ENCODE assay signal across 13 cellular contexts in the genomic region with DNA sequence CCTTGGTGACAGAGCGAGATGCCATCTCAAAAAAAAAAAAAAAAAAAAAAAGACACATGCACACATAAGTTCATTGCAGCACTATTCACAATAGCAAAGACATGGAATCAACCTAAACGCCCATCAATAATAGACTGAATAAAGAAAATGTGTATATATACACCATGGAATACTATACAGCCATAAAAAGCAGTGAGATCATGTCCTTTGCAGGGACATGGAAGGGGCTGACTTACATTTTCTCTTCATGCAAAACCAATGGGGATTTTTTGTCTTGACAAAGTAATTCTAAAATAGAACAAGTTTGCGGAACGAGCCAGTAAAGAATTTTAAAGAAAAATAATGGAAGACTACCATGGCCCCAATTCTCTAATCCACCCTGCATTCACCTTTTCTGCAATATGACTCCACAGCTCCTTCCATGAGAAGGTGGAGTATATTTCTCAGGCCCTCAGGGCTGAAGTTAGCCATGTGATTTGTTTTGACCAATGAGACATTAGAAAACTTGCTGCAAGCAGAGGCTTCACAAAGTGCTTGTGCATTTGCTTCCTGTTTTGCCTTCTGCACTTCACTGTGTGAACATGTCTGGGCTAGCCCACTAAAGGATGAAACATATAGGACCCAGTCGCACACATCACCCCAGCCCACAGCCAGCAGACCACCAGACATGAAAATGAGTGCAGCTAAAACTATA.
A peak's percentile ranks its signal among the peaks of the same experiment; 100 is the strongest.
DNase-seq lines count a peak whose midpoint lies in the region; ATAC-seq and TF ChIP-seq lines count a peak whose summit lies in the region.
"Had no signal": no experiment of that assay in that cellular context is flagged by ENCODE, and none has a peak within 500 bp of the region (broad histone marks: within the 10 kb centered on the region; RNA-seq: fewer than 3 reads in every experiment).

No MANE protein-coding gene starts in this region.

- H3K27me3 ChIP-seq in HAP-1 (ENCODE audit: low read depth) (no peaks in the 10 kb centered on the region), fibroblast of lung (ENCODE audit: control insufficient read depth, insufficient read depth, low read length) (no peaks in the 10 kb centered on the region)
- H3K27me3 ChIP-seq: tibial artery had no signal

- no peaks in the 10 kb centered on the region for H3K79me2 ChIP-seq in fibroblast of lung (ENCODE audit: control insufficient read depth, insufficient read depth, low read length)

- H3K9me3 ChIP-seq in HAP-1: no peaks in the 10 kb centered on the region
- no peaks in the 10 kb centered on the region for H3K9me3 ChIP-seq in fibroblast of lung (ENCODE audit: control insufficient read depth, insufficient read depth, low read depth, low read length)
- H3K9me3 ChIP-seq: Caco-2, tibial artery had no signal

- H3K4me3 ChIP-seq in HAP-1: no peak overlapping the region
- H3K4me3 ChIP-seq in fibroblast of lung (replicated peaks in 1 of 4; ENCODE audit: control extremely low read depth in 1 of 4, insufficient read depth in 1 of 4, low read depth in 3 of 4, low read length in 4 of 4): no peak overlapping the region
- H3K4me3 ChIP-seq: tibial artery had no signal

- H3K36me3 ChIP-seq in HAP-1 (replicated peaks) (no peaks in the 10 kb centered on the region), fibroblast of lung (ENCODE audit: control insufficient read depth, insufficient read depth, low read length) (no peaks in the 10 kb centered on the region)
- H3K36me3 ChIP-seq: tibial artery had no signal

- H3K4me2 ChIP-seq in fibroblast of lung (ENCODE audit: extremely low read depth, insufficient read depth, low read length): no peak overlapping the region

- H4K20me1 ChIP-seq in fibroblast of lung (ENCODE audit: control insufficient read depth, extremely low read depth, insufficient read depth, low read length): no peaks in the 10 kb centered on the region

- no peak overlapping the region for H3K27ac ChIP-seq in fibroblast of lung (ENCODE audit: insufficient read depth, low read length)
- H3K27ac ChIP-seq: tibial artery had no signal

- H3K9ac ChIP-seq in fibroblast of lung (ENCODE audit: insufficient read depth, low read length): no peak overlapping the region

- TF ChIP-seq CTCF in fibroblast of lung (conservative IDR thresholded peaks at IDR 0.05 in 1 of 2, IDR thresholded peaks at IDR 0.05 in 1 of 2; ENCODE audit: low read depth in 1 of 2, low read length in 2 of 2): no peak

- in situ Hi-C loops in HAP-1 (cut with MboI; ENCODE audit: low sequenced_read_pairs): no loop called here

- no peak for ATAC-seq in GM21447 (IDR thresholded peaks at IDR 0.05; ENCODE audit: unreplicated experiment)
- no peak for ATAC-seq in GM21529 (IDR thresholded peaks at IDR 0.05; ENCODE audit: unreplicated experiment)

- H3K4me1 ChIP-seq in HAP-1: peaks cover 12% of the 10 kb centered on the region
- no peaks in the 10 kb centered on the region for H3K4me1 ChIP-seq in fibroblast of lung (ENCODE audit: control insufficient read depth, extremely low read depth, insufficient read depth, low read length)
- H3K4me1 ChIP-seq: Caco-2, tibial artery had no signal

- no peak overlapping the region for H2AFZ ChIP-seq in fibroblast of lung (ENCODE audit: low read length)

- DNase-seq in ELF-1 (ENCODE audit: low read depth, low spot score) (peak; percentile 8), HAP-1 (ENCODE audit: low spot score in 2 of 2) (peak; percentile 39 to 61), NCI-H510A (lab: John Stamatoyannopoulos, UW) (peak; percentile 68), fibroblast of lung (ENCODE audit: low read depth in 2 of 2) (peak; percentile 9 to 12), NCI-H2029 (lab: John Stamatoyannopoulos, UW) (no peak), GM19238 (ENCODE audit: insufficient read length, low spot score) (no peak)
- DNase-seq: activated T-cell treated with anti-CD3 and anti-CD28 coated beads, Interleukin-2, amount 50 U/mL, for 24 hours; Caco-2; head of caudate nucleus; posterior cingulate gyrus; tibial artery had no signal

Comparison
In these comparisons a context has a peak if more than half of its experiments do, and no peak if none do; other contexts are left out.
1. DNase-seq: peak in ELF-1 (single experiment), HAP-1 (2 of 2), NCI-H510A (single experiment) and fibroblast of lung (2 of 2); none in NCI-H2029 (single experiment) and GM19238 (single experiment).